In genomic region chr20:38861071-38861401, GRCh38 we compare ENCODE assay signal across 17 cellular contexts. TPM values are rescaled to one million over a fixed set of nuclear protein-coding genes. Genes with fewer than 3 reads are reported as not detected.
A peak's percentile ranks its signal among the peaks of the same experiment; 100 is the strongest.
DNase-seq lines count a peak whose midpoint lies in the region; ATAC-seq and TF ChIP-seq lines count a peak whose summit lies in the region.
"Had no signal": no experiment of that assay in that cellular context is flagged by ENCODE, and none has a peak within 500 bp of the region (broad histone marks: within the 10 kb centered on the region; RNA-seq: fewer than 3 reads in every experiment).

No MANE protein-coding gene starts in this region.

- no peak for ATAC-seq in stimulated activated naive CD8-positive, alpha-beta T cell treated with anti-CD3 and anti-CD28 coated beads, Interleukin-15, Interleukin-2, amounts not matched to agents 100 U/mL and 50 U/mL, for 24 hours
- ATAC-seq: heart right ventricle, sciatic nerve had no signal

- H3K27ac ChIP-seq in coronary artery (no peak overlapping the region), temporal lobe (ENCODE audit: low read depth, low read length) (peak overlapping the region; percentile 54), right atrium auricular region (no peak overlapping the region)
- H3K27ac ChIP-seq: brain microvascular endothelial cell, colonic mucosa, heart right ventricle had no signal

- TF ChIP-seq CTCF in coronary artery (IDR thresholded peaks at IDR 0.05) (no peak), right atrium auricular region (IDR thresholded peaks at IDR 0.05) (no peak)

- H3K9me3 ChIP-seq in right atrium auricular region: no peaks in the 10 kb centered on the region
- H3K9me3 ChIP-seq: colonic mucosa, heart right ventricle had no signal

- no peak overlapping the region for H3K4me3 Mint-ChIP-seq in stimulated activated naive CD8-positive, alpha-beta T cell treated with anti-CD3 and anti-CD28 coated beads, Interleukin-15, Interleukin-2, amounts not matched to agents 100 ng/mL and 50 ng/mL, for 24 hours
- H3K4me3 Mint-ChIP-seq in IgD-negative memory B cell: peak overlapping the region in 3 of 4 donors; percentile 74 to 91 (median 86)

- no peaks in the 10 kb centered on the region for H3K27me3 ChIP-seq in right atrium auricular region
- H3K27me3 ChIP-seq: brain microvascular endothelial cell, colonic mucosa had no signal

- no peak for DNase-seq in stimulated activated naive CD8-positive, alpha-beta T cell treated with anti-CD3 and anti-CD28 coated beads, Interleukin-15, Interleukin-2, amounts not matched to agents 100 U/mL and 50 U/mL, for 24 hours
- DNase-seq in coronary artery (ENCODE audit: low spot score): peak; percentile 45
- DNase-seq in T1000 (lab: John Stamatoyannopoulos, UW): no peak
- no peak for DNase-seq in right atrium auricular region (ENCODE audit: low spot score)
- DNase-seq in T-helper 9 cell: no peak
- DNase-seq: heart right ventricle, NCI-H1436 treated with DMSO at 0.1 percent for 48 hours, NCI-H526 treated with DMSO at 0.1 percent for 48 hours had no signal

- H3K27ac Mint-ChIP-seq in stimulated activated naive CD8-positive, alpha-beta T cell treated with anti-CD3 and anti-CD28 coated beads, Interleukin-15, Interleukin-2, amounts not matched to agents 100 ng/mL and 50 ng/mL, for 24 hours: peak overlapping the region; percentile 73
- peak overlapping the region; percentile 85 to 99 (median 96) for H3K27ac Mint-ChIP-seq in IgD-negative memory B cell

- H3K27me3 Mint-ChIP-seq in stimulated activated naive CD8-positive, alpha-beta T cell treated with anti-CD3 and anti-CD28 coated beads, Interleukin-15, Interleukin-2, amounts not matched to agents 100 ng/mL and 50 ng/mL, for 24 hours: no peaks in the 10 kb centered on the region
- no peaks in the 10 kb centered on the region for H3K27me3 Mint-ChIP-seq in IgD-negative memory B cell

- no peaks in the 10 kb centered on the region for H3K36me3 ChIP-seq in right atrium auricular region
- H3K36me3 ChIP-seq: brain microvascular endothelial cell, colonic mucosa, heart right ventricle had no signal

- no peak overlapping the region for H3K4me3 ChIP-seq in coronary artery
- no peak overlapping the region for H3K4me3 ChIP-seq in right atrium auricular region
- H3K4me3 ChIP-seq: colonic mucosa, heart right ventricle, lung had no signal

- H3K36me3 Mint-ChIP-seq in stimulated activated naive CD8-positive, alpha-beta T cell treated with anti-CD3 and anti-CD28 coated beads, Interleukin-15, Interleukin-2, amounts not matched to agents 100 ng/mL and 50 ng/mL, for 24 hours (ENCODE audit: low read depth): peaks cover 44% of the 10 kb centered on the region
- peaks cover 6% of the 10 kb centered on the region for H3K36me3 Mint-ChIP-seq in IgD-negative memory B cell

- H3K4me1 ChIP-seq in right atrium auricular region: no peaks in the 10 kb centered on the region
- H3K4me1 ChIP-seq: colonic mucosa had no signal

- H3K4me1 Mint-ChIP-seq in stimulated activated naive CD8-positive, alpha-beta T cell treated with anti-CD3 and anti-CD28 coated beads, Interleukin-15, Interleukin-2, amounts not matched to agents 100 ng/mL and 50 ng/mL, for 24 hours (ENCODE audit: low read depth): peaks cover 84% of the 10 kb centered on the region
- peaks cover 65 to 73% (median 66%) of the 10 kb centered on the region in 3 donors for H3K4me1 Mint-ChIP-seq in IgD-negative memory B cell

- no peaks in the 10 kb centered on the region for H3K9me3 Mint-ChIP-seq in stimulated activated naive CD8-positive, alpha-beta T cell treated with anti-CD3 and anti-CD28 coated beads, Interleukin-15, Interleukin-2, amounts not matched to agents 100 ng/mL and 50 ng/mL, for 24 hours
- H3K9me3 Mint-ChIP-seq in IgD-negative memory B cell: no peaks in the 10 kb centered on the region

RNA-seq across cellular contexts. Expression of gene PPP1R16B, which starts 55.5 kb away (rescaled TPM):
- 68.0 TPM for polyA plus RNA-seq in IgD-negative memory B cell
- 10.1 TPM for total RNA-seq in temporal lobe
- total RNA-seq in right atrium auricular region: 1 to 10 TPM in 1 of 2 donors, under 1 TPM in 1; 0.96 to 6.6 TPM
- total RNA-seq: M059J, osteocyte had no signal
